In genomic region chr13:43016226-43016625, GRCh38 we compare ENCODE assay signal across 23 cellular contexts. TPM values are rescaled to one million over a fixed set of nuclear protein-coding genes. Genes with fewer than 3 reads are reported as not detected.
"Had no signal": no experiment of that assay in that cellular context is flagged by ENCODE, and none has a peak within 500 bp of the region (broad histone marks: within the 10 kb centered on the region; RNA-seq: fewer than 3 reads in every experiment).

No MANE protein-coding gene starts in this region.

- H3K4me2 ChIP-seq: hepatocyte, smooth muscle cell had no signal

- H3K27me3 ChIP-seq: hepatocyte, left lung, ovary, right atrium auricular region, right lobe of liver, tibial nerve, upper lobe of left lung, vagina had no signal

- H3K79me2 ChIP-seq: hepatocyte had no signal

- H3K4me3 ChIP-seq: hepatocyte, left lung, lower lobe of right lung, mucosa of descending colon, ovary, right atrium auricular region, right lobe of liver, smooth muscle cell, tibial nerve, upper lobe of left lung, vagina had no signal

- H3K27ac ChIP-seq: hepatocyte, left lung, lower lobe of right lung, ovary, right atrium auricular region, right lobe of liver, tibial nerve, upper lobe of left lung, vagina had no signal

- DNase-seq: kidney; left colon; left lung; lower lobe of right lung; midbrain; mucosa of descending colon; naive thymus-derived CD4-positive, alpha-beta T cell; ovary; right lobe of liver; stimulated activated CD4-positive, alpha-beta T cell treated with anti-CD3 and anti-CD28 coated beads, Interleukin-1b, Interleukin-23, amount 100 ng/mL, for 48 hours; stimulated activated CD4-positive, alpha-beta T cell treated with anti-CD3 and anti-CD28 coated beads, Interleukin-2, amount 100 ng/mL, for 48 hours; stimulated activated CD4-positive, alpha-beta T cell treated with anti-CD3 and anti-CD28 coated beads, Interleukin-4, amount 100 ng/mL, for 4 hours; stimulated activated CD8-positive, alpha-beta memory T cell treated with anti-CD3 and anti-CD28 coated beads, Interleukin-4, amount 100 ng/mL, for 48 hours; stimulated activated naive CD4-positive, alpha-beta T cell treated with Interleukin-2 at 50 U/mL for 16 hours; stimulated activated naive CD8-positive, alpha-beta T cell treated with anti-CD3 and anti-CD28 coated beads, Interleukin-15, amount 100 ng/mL, for 72 hours; substantia nigra; upper lobe of left lung had no signal

- H3K9me3 ChIP-seq: left lung, lower lobe of right lung, mucosa of descending colon, ovary, right atrium auricular region, right lobe of liver, tibial nerve, upper lobe of left lung, vagina had no signal

- FAIRE-seq: kidney had no signal

- H3K4me1 ChIP-seq: left lung, lower lobe of right lung, right atrium auricular region, right lobe of liver, tibial nerve, upper lobe of left lung, vagina had no signal

- H2AFZ ChIP-seq: hepatocyte had no signal

- H3K36me3 ChIP-seq: left lung, lower lobe of right lung, ovary, right atrium auricular region, right lobe of liver, tibial nerve, upper lobe of left lung, vagina had no signal

RNA-seq across cellular contexts. Expression of gene EPSTI1, which starts 24.2 kb away (rescaled TPM):
- polyA plus RNA-seq: neural cell had no signal
